Comparison of ENCODE assay signal across 17 cellular contexts in genomic region chr11:61543606-61544306, GRCh38. TPM values are rescaled to one million over a fixed set of nuclear protein-coding genes. Genes with fewer than 3 reads are reported as not detected.
A peak's percentile ranks its signal among the peaks of the same experiment; 100 is the strongest.
DNase-seq lines count a peak whose midpoint lies in the region; ATAC-seq and TF ChIP-seq lines count a peak whose summit lies in the region.
"Had no signal": no experiment of that assay in that cellular context is flagged by ENCODE, and none has a peak within 500 bp of the region (broad histone marks: within the 10 kb centered on the region; RNA-seq: fewer than 3 reads in every experiment).

No MANE protein-coding gene starts in this region.

- no peak overlapping the region for H4K8ac ChIP-seq in mesenchymal stem cell (ENCODE audit: low read length)

- H2BK5ac ChIP-seq in mesenchymal stem cell (ENCODE audit: low read depth, low read length, poor library complexity, severe bottlenecking), result no peak overlapping the region

- no peak overlapping the region for H2BK120ac ChIP-seq in mesenchymal stem cell (ENCODE audit: low read depth, low read length)

- H3K79me1 ChIP-seq in mesenchymal stem cell (replicated peaks; ENCODE audit: low read length, poor library complexity, severe bottlenecking), result no peaks in the 10 kb centered on the region

- H3K27ac ChIP-seq in mesenchymal stem cell (ENCODE audit: low read length, poor library complexity, severe bottlenecking), result no peak overlapping the region
- H3K27ac ChIP-seq in esophagus squamous epithelium, result no peak overlapping the region

- no peak overlapping the region for H4K91ac ChIP-seq in mesenchymal stem cell (ENCODE audit: low read length)

- in situ Hi-C loops in GM13977 (cut with MboI; ENCODE audit: low pct_unique_long_range_greater_than_20kb, low sequenced_read_pairs, unreplicated experiment), result no loop called here

- H3K9me3 ChIP-seq in mesenchymal stem cell (ENCODE audit: control insufficient read depth, low read length), result no peaks in the 10 kb centered on the region
- H3K9me3 ChIP-seq in esophagus squamous epithelium, result no peaks in the 10 kb centered on the region

- H3K14ac ChIP-seq in mesenchymal stem cell (ENCODE audit: low read length in 2 of 2), result no peak overlapping the region

- no peak overlapping the region for H3K4me2 ChIP-seq in mesenchymal stem cell (ENCODE audit: low read length, poor library complexity, severe bottlenecking)

- WGBS in mesenchymal stem cell, result 86% methylated on average over 3 of the region's 4 CpGs
- 62 to 87% methylated on average over 3 of the region's 4 CpGs for WGBS in esophagus squamous epithelium, 2 donors

- no peak for TF ChIP-seq POLR2A in esophagus squamous epithelium (IDR thresholded peaks at IDR 0.05)

- H3K4me3 ChIP-seq in choroid plexus epithelial cell (ENCODE audit: low read depth, low read length) (no peak overlapping the region), mesenchymal stem cell (ENCODE audit: insufficient read depth in 1 of 2, low read depth in 1 of 2, low read length in 2 of 2) (no peak overlapping the region), esophagus squamous epithelium (no peak overlapping the region)

- H2AK5ac ChIP-seq in mesenchymal stem cell (ENCODE audit: low read length, severe bottlenecking), result no peak overlapping the region

- H3K4ac ChIP-seq in mesenchymal stem cell (ENCODE audit: low read depth in 1 of 2, low read length in 2 of 2), result no peak overlapping the region

- ATAC-seq in HG02678 (IDR thresholded peaks at IDR 0.05; ENCODE audit: unreplicated experiment), result no peak
- ATAC-seq: activated CD4-positive, CD25-positive, alpha-beta regulatory T cell treated with anti-CD3 and anti-CD28 coated beads, Interleukin-2, amount 50 U/mL, for 24 hours; natural killer cell had no signal

- no peak overlapping the region for H2BK15ac ChIP-seq in mesenchymal stem cell (ENCODE audit: low read depth, poor library complexity, severe bottlenecking)

- no peak overlapping the region for H3K18ac ChIP-seq in mesenchymal stem cell (ENCODE audit: low read depth in 1 of 2, low read length in 2 of 2)

- H3K9ac ChIP-seq in mesenchymal stem cell (ENCODE audit: low read length), result peak overlapping the region; percentile 21

- H3K23ac ChIP-seq in mesenchymal stem cell (ENCODE audit: low read length in 2 of 2), result no peak overlapping the region

- intact Hi-C loops in esophagus squamous epithelium (cut with DNase I), result no loop called here

- H3K36me3 ChIP-seq in mesenchymal stem cell (ENCODE audit: control insufficient read depth in 1 of 2, insufficient read depth in 2 of 2, low read depth in 1 of 2, low read length in 2 of 2) (no peaks in the 10 kb centered on the region), esophagus squamous epithelium (no peaks in the 10 kb centered on the region)

- peak; percentile 52 for DNase-seq in EL
- peak; percentile 19 for DNase-seq in NCI-H226
- DNase-seq in choroid plexus epithelial cell (ENCODE audit: low read depth), result peak; percentile 26
- DNase-seq in mesenchymal stem cell, result no peak
- no peak for DNase-seq in esophagus squamous epithelium (lab: John Stamatoyannopoulos, UW)
- DNase-seq in GM13977 (ENCODE audit: low spot score), result no peak
- DNase-seq in NCI-H748 treated with DMSO at 0.1 percent for 48 hours (lab: John Stamatoyannopoulos, UW), result no peak
- DNase-seq: activated CD8-positive, alpha-beta memory T cell treated with anti-CD3 and anti-CD28 coated beads, Interleukin-2, amount 50 U/mL, for 48 hours; CD4-positive, alpha-beta T cell; GF-D8; natural killer cell; NCI-H524 treated with DMSO at 0.1 percent for 48 hours; RPMI8226; stimulated activated CD4-positive, alpha-beta T cell treated with anti-CD3 and anti-CD28 coated beads, Interleukin-4, amount 100 ng/mL, for 24 hours; trophoblast cell had no signal

- TF ChIP-seq CTCF in choroid plexus epithelial cell (conservative IDR thresholded peaks at IDR 0.05; ENCODE audit: low read depth, low read length), result no peak
- TF ChIP-seq CTCF in esophagus squamous epithelium (IDR thresholded peaks at IDR 0.05), result no peak
- TF ChIP-seq CTCF in GM13977 (IDR thresholded peaks at IDR 0.05; ENCODE audit: extremely low read depth, insufficient read depth, missing control alignments), result no peak

- H2AFZ ChIP-seq in mesenchymal stem cell (ENCODE audit: low read depth, low read length), result no peak overlapping the region

- peaks cover 10 to 49% of the 10 kb centered on the region in 2 experiments for H3K27me3 ChIP-seq in mesenchymal stem cell (ENCODE audit: control insufficient read depth in 1 of 2, insufficient read depth in 1 of 2, low read length in 2 of 2)
- H3K27me3 ChIP-seq in esophagus squamous epithelium, result peaks cover 0 to 56% (median 0%) of the 10 kb centered on the region in 4 donors

- H2BK12ac ChIP-seq in mesenchymal stem cell (ENCODE audit: low read length in 2 of 2), result no peak overlapping the region

- H3K4me1 ChIP-seq in mesenchymal stem cell (ENCODE audit: control insufficient read depth, insufficient read depth, low read depth, low read length), result peaks cover 8% of the 10 kb centered on the region
- no peaks in the 10 kb centered on the region for H3K4me1 ChIP-seq in esophagus squamous epithelium

RNA-seq across cellular contexts. Expression of gene LRRC10B, which starts 35.2 kb away (rescaled TPM):
- polyA plus RNA-seq in mesenchymal stem cell (2013, experiment 1 of 2), result not detected
- polyA plus RNA-seq in mesenchymal stem cell (2013, experiment 2 of 2), result 0.03 TPM
- 1 to 10 TPM in 1 of 4 donors, under 1 TPM in 1, not detected in 2; 0.76 to 1.3 TPM for total RNA-seq in esophagus squamous epithelium
- total RNA-seq: CD4-positive, alpha-beta T cell; natural killer cell had no signal

RNA-seq across cellular contexts. Expression of gene SYT7, which starts 37.1 kb away (rescaled TPM):
- polyA plus RNA-seq in mesenchymal stem cell (2013, experiment 1 of 2), result 0.06 TPM
- polyA plus RNA-seq in mesenchymal stem cell (2013, experiment 2 of 2), result under 0.01 TPM
- total RNA-seq in esophagus squamous epithelium, result 1 to 10 TPM; 1.6 to 2.9 (median 1.9) TPM
- total RNA-seq: CD4-positive, alpha-beta T cell had no signal

Comparison
In these comparisons a context has a peak if more than half of its experiments do, and no peak if none do; other contexts are left out.
1. DNase-seq: peak in EL (single experiment), NCI-H226 (single experiment) and choroid plexus epithelial cell (single experiment); none in mesenchymal stem cell (single experiment), esophagus squamous epithelium (single experiment), GM13977 (single experiment) and NCI-H748 treated with DMSO at 0.1 percent for 48 hours (single experiment).